In genomic region chr11:128227466-128227865, GRCh38 we compare ENCODE assay signal across 23 cellular contexts.
DNase-seq lines count a peak whose midpoint lies in the region; ATAC-seq, FAIRE-seq and TF ChIP-seq lines count a peak whose summit lies in the region.
"Had no signal": no experiment of that assay in that cellular context is flagged by ENCODE, and none has a peak within 500 bp of the region (broad histone marks: within the 10 kb centered on the region; RNA-seq: fewer than 3 reads in every experiment).

No MANE protein-coding gene starts in this region.

- WGBS in HepG2 (ENCODE audit: low lambda C conversion rate) = 1% methylated on average over 3 of the region's 3 CpGs

- no peak for TF ChIP-seq POLR2A in HepG2 (IDR thresholded peaks at IDR 0.05; ENCODE audit: insufficient read depth in 1 of 2, low read depth in 2 of 2, low read length in 2 of 2)

- peak; percentile 59 to 79 for ATAC-seq in activated naive CD4-positive, alpha-beta T cell treated with anti-CD3 and anti-CD28 coated beads, Interleukin-2, amount 50 U/mL, for 72 hours
- peak; percentile 77 for ATAC-seq in stimulated activated naive CD8-positive, alpha-beta T cell treated with anti-CD3 and anti-CD28 coated beads, Interleukin-15, Interleukin-2, amounts not matched to agents 100 U/mL and 50 U/mL, for 24 hours
- ATAC-seq in GM21515 (IDR thresholded peaks at IDR 0.05; ENCODE audit: unreplicated experiment) (no peak), HepG2 (no peak)
- ATAC-seq: Panc1 had no signal

- H3K4me3 Mint-ChIP-seq in activated CD4-positive, alpha-beta memory T cell treated with anti-CD3 and anti-CD28 coated beads for 36 hours = no peak overlapping the region
- H3K4me3 Mint-ChIP-seq in activated CD4-positive, alpha-beta memory T cell treated with anti-CD3 and anti-CD28 coated beads, Interleukin-2, amount 10 ng/mL, durations not matched to agents 7 days and 5 days = no peak overlapping the region
- H3K4me3 Mint-ChIP-seq in activated T-helper 2 cell treated with anti-CD3 and anti-CD28 coated beads, Interferon-gamma antibody, Interleukin-2, Interleukin-4, amounts not matched to agents 10 μg/mL and 5 μg/mL and 100 μg/mL, durations not matched to agents 14 hours and 24 hours and 36 hours (ENCODE audit: low read depth) = peak overlapping the region; percentile 44
- H3K4me3 Mint-ChIP-seq: B cell, CD14-positive monocyte had no signal

- H3K79me2 ChIP-seq in HepG2 (ENCODE audit: insufficient read depth, low read length) = no peaks in the 10 kb centered on the region

- H3K27ac Mint-ChIP-seq in activated CD4-positive, alpha-beta memory T cell treated with anti-CD3 and anti-CD28 coated beads for 36 hours = peak overlapping the region; percentile 31
- no peak overlapping the region for H3K27ac Mint-ChIP-seq in activated CD4-positive, alpha-beta memory T cell treated with anti-CD3 and anti-CD28 coated beads, Interleukin-2, amount 10 ng/mL, durations not matched to agents 7 days and 5 days
- H3K27ac Mint-ChIP-seq in activated naive CD4-positive, alpha-beta T cell treated with anti-CD3 and anti-CD28 coated beads, Interleukin-2, amount 50 U/mL, for 72 hours = peak overlapping the region; percentile 24 to 75
- peak overlapping the region; percentile 88 for H3K27ac Mint-ChIP-seq in activated T-helper 2 cell treated with anti-CD3 and anti-CD28 coated beads, Interferon-gamma antibody, Interleukin-2, Interleukin-4, amounts not matched to agents 10 μg/mL and 5 μg/mL and 100 μg/mL, durations not matched to agents 14 hours and 24 hours and 36 hours
- H3K27ac Mint-ChIP-seq: B cell, CD14-positive monocyte had no signal

- no peak for DNase-seq in activated CD4-positive, alpha-beta memory T cell treated with anti-CD3 and anti-CD28 coated beads for 36 hours
- DNase-seq in activated CD4-positive, alpha-beta memory T cell treated with anti-CD3 and anti-CD28 coated beads, Interleukin-2, amount 10 ng/mL, durations not matched to agents 7 days and 5 days = no peak
- no peak for DNase-seq in activated naive CD4-positive, alpha-beta T cell treated with anti-CD3 and anti-CD28 coated beads, Interleukin-2, amount 50 U/mL, for 72 hours (ENCODE audit: low spot score in 2 of 2)
- no peak for DNase-seq in activated naive CD4-positive, alpha-beta T cell (lab: John Stamatoyannopoulos, UW)
- no peak for DNase-seq in activated T-helper 2 cell treated with anti-CD3 and anti-CD28 coated beads, Interferon-gamma antibody, Interleukin-2, Interleukin-4, amounts not matched to agents 10 μg/mL and 5 μg/mL and 100 μg/mL, durations not matched to agents 14 hours and 24 hours and 36 hours (ENCODE audit: low spot score)
- no peak for DNase-seq in stimulated activated naive CD8-positive, alpha-beta T cell treated with anti-CD3 and anti-CD28 coated beads, Interleukin-15, Interleukin-2, amounts not matched to agents 100 U/mL and 50 U/mL, for 24 hours
- no peak for DNase-seq in HepG2 (ENCODE audit: low spot score)
- DNase-seq: DMS53, GF-D8, Karpas-422, MV-4-11, NCI-H1105 treated with DMSO at 0.1 percent for 48 hours, NCI-H1694, NCI-H2081, NCI-H2171, NCI-H524 treated with DMSO at 0.1 percent for 48 hours, NCI-H82 had no signal

- no peaks in the 10 kb centered on the region for H3K27me3 Mint-ChIP-seq in activated CD4-positive, alpha-beta memory T cell treated with anti-CD3 and anti-CD28 coated beads for 36 hours
- H3K27me3 Mint-ChIP-seq in activated CD4-positive, alpha-beta memory T cell treated with anti-CD3 and anti-CD28 coated beads, Interleukin-2, amount 10 ng/mL, durations not matched to agents 7 days and 5 days = no peaks in the 10 kb centered on the region
- H3K27me3 Mint-ChIP-seq in activated T-helper 2 cell treated with anti-CD3 and anti-CD28 coated beads, Interferon-gamma antibody, Interleukin-2, Interleukin-4, amounts not matched to agents 10 μg/mL and 5 μg/mL and 100 μg/mL, durations not matched to agents 14 hours and 24 hours and 36 hours (ENCODE audit: low read depth) = no peaks in the 10 kb centered on the region
- H3K27me3 Mint-ChIP-seq: B cell had no signal

- no peaks in the 10 kb centered on the region for H3K36me3 Mint-ChIP-seq in activated CD4-positive, alpha-beta memory T cell treated with anti-CD3 and anti-CD28 coated beads for 36 hours
- peaks cover 2% of the 10 kb centered on the region for H3K36me3 Mint-ChIP-seq in activated CD4-positive, alpha-beta memory T cell treated with anti-CD3 and anti-CD28 coated beads, Interleukin-2, amount 10 ng/mL, durations not matched to agents 7 days and 5 days (ENCODE audit: low read depth)
- H3K36me3 Mint-ChIP-seq in activated naive CD4-positive, alpha-beta T cell treated with anti-CD3 and anti-CD28 coated beads, Interleukin-2, amount 50 U/mL, for 72 hours = peaks cover 0 to 21% of the 10 kb centered on the region in 2 donors
- peaks cover 18% of the 10 kb centered on the region for H3K36me3 Mint-ChIP-seq in activated T-helper 2 cell treated with anti-CD3 and anti-CD28 coated beads, Interferon-gamma antibody, Interleukin-2, Interleukin-4, amounts not matched to agents 10 μg/mL and 5 μg/mL and 100 μg/mL, durations not matched to agents 14 hours and 24 hours and 36 hours (ENCODE audit: low read depth)
- H3K36me3 Mint-ChIP-seq: CD14-positive monocyte had no signal

- no peak overlapping the region for H3K4me3 ChIP-seq in HepG2 (replicated peaks in 1 of 3; ENCODE audit: insufficient read depth in 1 of 3, low read depth in 2 of 3, low read length in 3 of 3)

- H2AFZ ChIP-seq in HepG2 (ENCODE audit: low read length) = no peak overlapping the region

- POLR2A ChIA-PET in activated CD4-positive, alpha-beta memory T cell treated with anti-CD3 and anti-CD28 coated beads for 36 hours (lab: Charles Lee) = interaction anchor here (1.0 to 2.3 kb wide), 3 partner anchors 11 to 62 kb away, joined by 3 to 8 read pairs (median 5); no protein-coding TSS in a partner anchor
- POLR2A ChIA-PET in activated CD4-positive, alpha-beta memory T cell treated with anti-CD3 and anti-CD28 coated beads, Interleukin-2, amount 10 ng/mL, durations not matched to agents 7 days and 5 days (lab: Charles Lee) = no interaction called here
- POLR2A ChIA-PET in HepG2 (lab: Yijun Ruan, JAX) = no interaction called here

- H3K27ac ChIP-seq in HepG2 (ENCODE audit: extremely low read length, insufficient read depth, low read length) = no peak overlapping the region

- BruUV-seq in HepG2 (replicated peaks; lab: Mats Ljungman, UMichigan) = no TSS peak

- H3K4me1 Mint-ChIP-seq in activated CD4-positive, alpha-beta memory T cell treated with anti-CD3 and anti-CD28 coated beads for 36 hours (ENCODE audit: low read depth) = peaks cover 57% of the 10 kb centered on the region
- H3K4me1 Mint-ChIP-seq in activated CD4-positive, alpha-beta memory T cell treated with anti-CD3 and anti-CD28 coated beads, Interleukin-2, amount 10 ng/mL, durations not matched to agents 7 days and 5 days = peaks cover 37% of the 10 kb centered on the region
- H3K4me1 Mint-ChIP-seq in activated T-helper 2 cell treated with anti-CD3 and anti-CD28 coated beads, Interferon-gamma antibody, Interleukin-2, Interleukin-4, amounts not matched to agents 10 μg/mL and 5 μg/mL and 100 μg/mL, durations not matched to agents 14 hours and 24 hours and 36 hours (ENCODE audit: low read depth) = peaks cover 59% of the 10 kb centered on the region

- no peaks in the 10 kb centered on the region for H3K9me3 Mint-ChIP-seq in activated CD4-positive, alpha-beta memory T cell treated with anti-CD3 and anti-CD28 coated beads for 36 hours
- H3K9me3 Mint-ChIP-seq in activated CD4-positive, alpha-beta memory T cell treated with anti-CD3 and anti-CD28 coated beads, Interleukin-2, amount 10 ng/mL, durations not matched to agents 7 days and 5 days = peaks cover 2% of the 10 kb centered on the region
- H3K9me3 Mint-ChIP-seq in activated naive CD4-positive, alpha-beta T cell treated with anti-CD3 and anti-CD28 coated beads, Interleukin-2, amount 50 U/mL, for 72 hours = peaks cover 0 to 3% of the 10 kb centered on the region in 2 donors
- H3K9me3 Mint-ChIP-seq in activated T-helper 2 cell treated with anti-CD3 and anti-CD28 coated beads, Interferon-gamma antibody, Interleukin-2, Interleukin-4, amounts not matched to agents 10 μg/mL and 5 μg/mL and 100 μg/mL, durations not matched to agents 14 hours and 24 hours and 36 hours = peaks cover 10% of the 10 kb centered on the region

- TF ChIP-seq RAD21 in HepG2 (CRISPR knock-in tag; IDR thresholded peaks at IDR 0.05) = no peak

- TF ChIP-seq EP300 in HepG2 (IDR thresholded peaks at IDR 0.05; ENCODE audit: low read depth in 2 of 2, low read length in 2 of 2) (no peak), HepG2 (CRISPR knock-in tag; IDR thresholded peaks at IDR 0.05; ENCODE audit: borderline replicate concordance) (no peak)

- no peak for TF ChIP-seq CTCF in HepG2 (CRISPR knock-in tag; IDR thresholded peaks at IDR 0.05)

- H3K9ac ChIP-seq in HepG2 (ENCODE audit: insufficient read depth, low read depth, low read length) = no peak overlapping the region

- H3K4me2 ChIP-seq in HepG2 (ENCODE audit: low read depth, low read length) = no peak overlapping the region

- H3K36me3 ChIP-seq in HepG2 (replicated peaks in 1 of 2; ENCODE audit: control insufficient read depth in 1 of 2, insufficient read depth in 2 of 2, low read length in 2 of 2) = no peaks in the 10 kb centered on the region

- no peaks in the 10 kb centered on the region for H4K20me1 ChIP-seq in HepG2 (ENCODE audit: insufficient read depth, low read length)

- H3K9me3 ChIP-seq in HepG2 (ENCODE audit: low read length) = no peaks in the 10 kb centered on the region

- no peaks in the 10 kb centered on the region for H3K27me3 ChIP-seq in HepG2 (ENCODE audit: control insufficient read depth in 1 of 2, insufficient read depth in 2 of 2, low read length in 2 of 2)

- in situ Hi-C loops in HepG2 (cut with HindIII; ENCODE audit: extremely low pct_ligation_motif_present, low pct_unique_long_range_greater_than_20kb) = no loop called here

- no peak for FAIRE-seq in HepG2 (lab: Jason Lieb, UNC)
- FAIRE-seq: A204.1, H54 had no signal

- H3K4me1 ChIP-seq in HepG2 (ENCODE audit: insufficient read depth, low read length) = no peaks in the 10 kb centered on the region

- intact Hi-C loops in activated CD4-positive, alpha-beta memory T cell treated with anti-CD3 and anti-CD28 coated beads for 36 hours (cut with micrococcal nuclease) = loop anchor here (1.0 to 5.0 kb wide), 4 partner anchors 11 to 100 kb away; no protein-coding TSS in a partner anchor
- intact Hi-C loops in activated T-helper 2 cell treated with anti-CD3 and anti-CD28 coated beads, Interferon-gamma antibody, Interleukin-2, Interleukin-4, amounts not matched to agents 10 μg/mL and 5 μg/mL and 100 μg/mL, durations not matched to agents 14 hours and 24 hours and 36 hours (cut with micrococcal nuclease) = loop anchor here (1.0 kb wide), 6 partner anchors 26 to 245 kb away; no protein-coding TSS in a partner anchor
- intact Hi-C loops in HepG2 (cut with micrococcal nuclease; ENCODE audit: unreplicated experiment) = no loop called here

- CTCF ChIA-PET in activated CD4-positive, alpha-beta memory T cell treated with anti-CD3 and anti-CD28 coated beads for 36 hours (lab: Charles Lee) = interaction anchor here (1.6 kb wide), 1 partner anchor 10 kb away, joined by 3 read pairs; no protein-coding TSS in a partner anchor
- CTCF ChIA-PET in activated CD4-positive, alpha-beta memory T cell treated with anti-CD3 and anti-CD28 coated beads, Interleukin-2, amount 10 ng/mL, durations not matched to agents 7 days and 5 days (lab: Charles Lee) = no interaction called here
- CTCF ChIA-PET in HepG2 (lab: Yijun Ruan, JAX; ENCODE audit: low intra/inter-chr PET ratio, low total read pairs) = no interaction called here

Comparison
In these comparisons a context has a peak if more than half of its experiments do, and no peak if none do; other contexts are left out.
1. ATAC-seq: peak in activated naive CD4-positive, alpha-beta T cell treated with anti-CD3 and anti-CD28 coated beads, Interleukin-2, amount 50 U/mL, for 72 hours (2 of 2) and stimulated activated naive CD8-positive, alpha-beta T cell treated with anti-CD3 and anti-CD28 coated beads, Interleukin-15, Interleukin-2, amounts not matched to agents 100 U/mL and 50 U/mL, for 24 hours (single experiment); none in GM21515 (single experiment) and HepG2 (single experiment).